In the genomic region with DNA sequence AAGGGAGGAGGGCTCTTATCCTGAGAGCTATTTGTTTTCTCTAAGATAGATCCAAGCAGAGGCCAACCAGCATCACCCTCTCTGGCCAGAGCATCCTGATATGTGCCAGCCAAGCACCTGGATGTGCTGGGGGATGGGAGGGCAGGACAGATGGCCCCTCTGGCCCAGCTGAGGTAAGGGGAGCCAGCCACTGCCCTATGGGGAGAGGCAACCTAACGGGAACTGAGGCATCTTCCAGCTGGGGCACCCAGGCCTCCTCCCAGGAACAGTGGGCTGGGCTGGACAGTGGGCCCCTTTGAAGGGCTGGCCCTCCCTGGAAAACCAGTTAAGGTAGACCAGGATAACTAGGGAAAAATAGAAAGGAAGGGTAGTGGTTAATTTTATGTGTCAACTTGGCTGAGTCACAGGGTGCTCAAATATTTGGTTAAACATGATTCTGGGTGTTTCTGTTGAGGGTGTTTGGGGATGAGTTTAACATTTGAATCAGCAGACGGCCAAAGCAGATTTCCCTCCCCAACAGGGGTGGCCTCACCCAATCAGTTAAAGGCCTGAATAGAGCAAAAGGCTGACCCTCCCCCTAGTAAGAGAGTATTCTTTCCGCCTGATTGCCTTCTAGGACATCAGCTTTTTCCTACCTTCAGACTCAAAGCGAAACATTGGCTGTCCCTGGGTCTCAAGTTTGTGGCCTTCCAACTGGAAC, we compare ENCODE assay signal across 23 cellular contexts.
"Had no signal": no experiment of that assay in that cellular context is flagged by ENCODE, and none has a peak within 500 bp of the region (broad histone marks: within the 10 kb centered on the region; RNA-seq: fewer than 3 reads in every experiment).

No MANE protein-coding gene starts in this region.

- H3K4me1 ChIP-seq: breast epithelium, colonic mucosa, pancreas, psoas muscle had no signal

- H3K27ac ChIP-seq: breast epithelium, colonic mucosa, hepatocyte, pancreas, psoas muscle, right atrium auricular region, tibial artery had no signal

- DNase-seq: activated effector memory CD4-positive, alpha-beta T cell treated with Interleukin-2 at 50 U/mL for 16 hours; activated naive CD4-positive, alpha-beta T cell treated with anti-CD3 and anti-CD28 coated beads for 36 hours; activated naive CD8-positive, alpha-beta T cell treated with anti-CD3 and anti-CD28 coated beads, Interleukin-2, amount 10 ng/mL, durations not matched to agents 7 days and 5 days; activated T-cell treated with anti-CD3 and anti-CD28 coated beads, Interleukin-2, amount 50 U/mL, for 48 hours; amniotic stem cell; colonic mucosa; foreskin fibroblast; kidney glomerular epithelial cell; left ventricle myocardium superior; mammary epithelial cell; natural killer cell; pancreas; psoas muscle; stimulated activated CD4-positive, alpha-beta T cell treated with anti-CD3 and anti-CD28 coated beads, Interleukin-4, amount 100 ng/mL, for 24 hours; stimulated activated naive CD8-positive, alpha-beta T cell treated with anti-CD3 and anti-CD28 coated beads, Interleukin-15, Interleukin-2, amounts not matched to agents 100 U/mL and 50 U/mL, for 24 hours; substantia nigra; T-helper 9 cell; tibial artery had no signal

- H3K4me1 Mint-ChIP-seq: activated naive CD8-positive, alpha-beta T cell treated with anti-CD3 and anti-CD28 coated beads, Interleukin-2, amount 10 ng/mL, durations not matched to agents 7 days and 5 days had no signal

- H3K27me3 ChIP-seq: breast epithelium, colonic mucosa, pancreas, right atrium auricular region had no signal

- H3K4me3 ChIP-seq: breast epithelium, colonic mucosa, hepatocyte, pancreas, psoas muscle, right atrium auricular region, tibial artery had no signal

- H2AFZ ChIP-seq: hepatocyte had no signal

- H3K4me2 ChIP-seq: hepatocyte had no signal

- H3K79me2 ChIP-seq: hepatocyte had no signal

- H3K36me3 ChIP-seq: breast epithelium, colonic mucosa, pancreas, right atrium auricular region, tibial artery had no signal

- H3K36me3 Mint-ChIP-seq: activated naive CD8-positive, alpha-beta T cell treated with anti-CD3 and anti-CD28 coated beads, Interleukin-2, amount 10 ng/mL, durations not matched to agents 7 days and 5 days; mesothelial cell of epicardium; natural killer cell; WTC11 had no signal

- H3K27ac Mint-ChIP-seq: activated naive CD4-positive, alpha-beta T cell treated with anti-CD3 and anti-CD28 coated beads for 36 hours; activated naive CD8-positive, alpha-beta T cell treated with anti-CD3 and anti-CD28 coated beads, Interleukin-2, amount 10 ng/mL, durations not matched to agents 7 days and 5 days; mesothelial cell of epicardium; natural killer cell; WTC11 had no signal

- H3K4me3 Mint-ChIP-seq: activated naive CD4-positive, alpha-beta T cell treated with anti-CD3 and anti-CD28 coated beads for 36 hours; activated naive CD8-positive, alpha-beta T cell treated with anti-CD3 and anti-CD28 coated beads, Interleukin-2, amount 10 ng/mL, durations not matched to agents 7 days and 5 days; mesothelial cell of epicardium; natural killer cell; WTC11 had no signal

- H3K9me3 Mint-ChIP-seq: activated naive CD4-positive, alpha-beta T cell treated with anti-CD3 and anti-CD28 coated beads for 36 hours; activated naive CD8-positive, alpha-beta T cell treated with anti-CD3 and anti-CD28 coated beads, Interleukin-2, amount 10 ng/mL, durations not matched to agents 7 days and 5 days; mesothelial cell of epicardium; natural killer cell; WTC11 had no signal

- ATAC-seq: left ventricle myocardium superior; natural killer cell; pancreas; psoas muscle; stimulated activated naive CD8-positive, alpha-beta T cell treated with anti-CD3 and anti-CD28 coated beads, Interleukin-15, Interleukin-2, amounts not matched to agents 100 U/mL and 50 U/mL, for 24 hours; WTC11 had no signal

- H3K9me3 ChIP-seq: breast epithelium, colonic mucosa, pancreas, psoas muscle, right atrium auricular region, tibial artery had no signal
